ENCODE assay signal across 8 cellular contexts in the genomic region with DNA sequence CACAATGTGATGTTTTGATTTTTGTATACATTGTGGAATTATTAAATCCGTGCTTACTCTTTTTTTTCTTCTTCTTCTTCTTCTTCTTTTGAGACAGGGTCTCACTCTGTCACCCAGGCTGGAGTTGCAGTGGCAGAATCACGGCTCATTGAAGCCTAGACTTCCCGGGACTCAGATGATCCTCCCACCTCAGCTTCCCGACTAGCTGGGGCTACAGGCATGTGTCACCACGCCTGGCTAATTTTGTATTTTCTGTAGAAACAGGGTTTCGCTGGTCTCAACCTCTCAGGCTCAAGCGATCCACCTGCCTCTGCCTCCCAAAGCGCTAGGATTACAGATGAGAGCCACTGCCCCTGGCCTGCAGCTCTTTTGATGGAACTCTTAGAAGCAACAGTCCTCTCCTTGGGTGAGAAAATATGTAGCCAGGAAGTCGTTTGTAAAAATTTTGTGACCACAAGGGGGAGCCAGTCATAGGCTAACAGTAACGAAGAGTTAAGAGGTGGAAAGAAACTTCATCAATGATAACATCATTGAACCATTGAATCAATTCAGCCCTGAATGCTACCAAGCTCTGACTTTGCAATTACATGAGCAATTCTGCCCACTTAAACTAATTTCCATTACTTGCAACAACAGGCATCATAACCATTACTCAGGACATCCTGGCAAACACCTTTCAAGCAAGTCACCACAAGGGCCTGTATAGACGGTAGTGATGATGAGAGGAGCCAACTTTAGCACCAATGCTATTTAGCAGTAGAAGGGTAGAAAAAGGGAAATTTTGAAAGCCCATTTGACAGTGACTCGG. TPM values are rescaled to one million over a fixed set of nuclear protein-coding genes. Genes with fewer than 3 reads are reported as not detected.
DNase-seq lines count a peak whose midpoint lies in the region; ATAC-seq, FAIRE-seq and TF ChIP-seq lines count a peak whose summit lies in the region.

No MANE protein-coding gene starts in this region.

- H3K27me3 Mint-ChIP-seq in activated naive CD4-positive, alpha-beta T cell treated with anti-CD3 and anti-CD28 coated beads for 36 hours (ENCODE audit: low read depth) = no peaks in the 10 kb centered on the region

- no peaks in the 10 kb centered on the region for H3K9me3 ChIP-seq in SJSA1 (replicated peaks)

- H3K36me3 ChIP-seq in SJSA1 = no peaks in the 10 kb centered on the region

- CTCF ChIA-PET in activated naive CD4-positive, alpha-beta T cell treated with anti-CD3 and anti-CD28 coated beads for 36 hours (lab: Charles Lee) = interaction anchor here (0.6 to 7.1 kb wide), 38 partner anchors 9 to 200 kb away, joined by 3 to 110 read pairs (median 4); a partner anchor contains a TSS

- peaks cover 2% of the 10 kb centered on the region; the same call in 1 of the 2 replicates for H3K27me3 ChIP-seq in SJSA1 (replicated peaks)

- H3K9me3 Mint-ChIP-seq in activated naive CD4-positive, alpha-beta T cell treated with anti-CD3 and anti-CD28 coated beads for 36 hours = no peaks in the 10 kb centered on the region

- no peak overlapping the region for H3K27ac ChIP-seq in SJSA1

- H3K36me3 Mint-ChIP-seq in activated naive CD4-positive, alpha-beta T cell treated with anti-CD3 and anti-CD28 coated beads for 36 hours (ENCODE audit: low read depth) = no peaks in the 10 kb centered on the region

- ATAC-seq in HG02763 (IDR thresholded peaks at IDR 0.05; ENCODE audit: unreplicated experiment) = no peak

- H3K4me3 ChIP-seq in AG09309 (ENCODE audit: control insufficient read depth, low read depth, low read length) (no peak overlapping the region), SJSA1 (no peak overlapping the region)

- 0 out of 2 replicates have a peak, but pooled peaks cover 8% of the 10 kb centered on the region for H3K4me1 ChIP-seq in SJSA1 (replicated peaks)

- intact Hi-C loops in activated naive CD4-positive, alpha-beta T cell treated with anti-CD3 and anti-CD28 coated beads for 36 hours (cut with micrococcal nuclease) = loop anchor here (1.0 to 10.0 kb wide), 9 partner anchors 16 to 290 kb away; a partner anchor contains a TSS
- intact Hi-C loops in head of caudate nucleus (cut with DNase I) = loop anchor here (10.0 kb wide), 1 partner anchor 90 kb away; no protein-coding TSS in a partner anchor

- peak overlapping the region; percentile 69 for H3K27ac Mint-ChIP-seq in activated naive CD4-positive, alpha-beta T cell treated with anti-CD3 and anti-CD28 coated beads for 36 hours

- no peak overlapping the region for H3K4me3 Mint-ChIP-seq in activated naive CD4-positive, alpha-beta T cell treated with anti-CD3 and anti-CD28 coated beads for 36 hours

- TF ChIP-seq CTCF in AG09309 (IDR thresholded peaks at IDR 0.05; ENCODE audit: control insufficient read depth, insufficient read depth, low read depth, low read length, missing control alignments) = peak; percentile 64

- H3K4me1 Mint-ChIP-seq in activated naive CD4-positive, alpha-beta T cell treated with anti-CD3 and anti-CD28 coated beads for 36 hours (ENCODE audit: low read depth) = peaks cover 35% of the 10 kb centered on the region

- peak; percentile 79 for FAIRE-seq in GM18507 (lab: Jason Lieb, UNC)

- DNase-seq in AG09309 (ENCODE audit: low read depth) = peak; percentile 27
- peak; percentile 32 for DNase-seq in GM18507 (ENCODE audit: extremely low spot score, insufficient read length, low read depth)
- DNase-seq in HT1080 (ENCODE audit: low read depth) = peak; percentile 77
- peak; percentile 52 to 60 for DNase-seq in SJSA1 (ENCODE audit: low read depth in 1 of 2, low spot score in 2 of 2)
- peak; percentile 88 for DNase-seq in activated naive CD4-positive, alpha-beta T cell treated with anti-CD3 and anti-CD28 coated beads for 36 hours
- peak in 30 of 42 donors; percentile 23 to 86 (median 66) for DNase-seq in head of caudate nucleus
- peak; percentile 53 for DNase-seq in putamen (ENCODE audit: low spot score)

RNA-seq across cellular contexts. Expression of a gene that starts 16.7 kb away (rescaled TPM):
- total RNA-seq in HT1080 (2014; rRNA removed; shearing (Covaris generic)) = 39.2 and 57.9 TPM in 2 replicates
- polyA plus RNA-seq in HT1080 (2015; cell fraction: cytosol; rRNA removed) = 146 and 165 TPM in 2 replicates
- 79.1 and 84.8 TPM in 2 replicates for polyA plus RNA-seq in HT1080 (2015; cell fraction: nucleus; rRNA removed)
- 3.3 and 7.0 TPM in 2 replicates for total RNA-seq in SJSA1 (2014; rRNA removed; shearing (Covaris generic))
- total RNA-seq in activated naive CD4-positive, alpha-beta T cell treated with anti-CD3 and anti-CD28 coated beads for 36 hours = 10 to 100 TPM; 59.1 to 60.2 TPM

Comparison
In these comparisons a context has a peak if more than half of its experiments do, and no peak if none do; other contexts are left out.
1. DNase-seq: peak in every context shown above with its lines; median percentile 88 in activated naive CD4-positive, alpha-beta T cell treated with anti-CD3 and anti-CD28 coated beads for 36 hours; 77 in HT1080; 66 in head of caudate nucleus; 56 in SJSA1; 53 in putamen; 32 in GM18507; 27 in AG09309.